8 cellular contexts compared by ENCODE assay signal in genomic region chr1:112995021-112995420, GRCh38. TPM values are rescaled to one million over a fixed set of nuclear protein-coding genes. Genes with fewer than 3 reads are reported as not detected.
A peak's percentile ranks its signal among the peaks of the same experiment; 100 is the strongest.
DNase-seq lines count a peak whose midpoint lies in the region; ATAC-seq and TF ChIP-seq lines count a peak whose summit lies in the region.
"Not testable (repeated sequence)": the region's sequence is repeated elsewhere in the genome, so short reads cannot be mapped to it uniquely, and the experiment has no call there.

No MANE protein-coding gene starts in this region.

- not testable (repeated sequence) for H4K20me1 ChIP-seq in H9 (ENCODE audit: control insufficient read depth, insufficient read depth, insufficient read length)

- not testable (repeated sequence) for H4K5ac ChIP-seq in H9 (ENCODE audit: insufficient read length, low read depth, low read length)

- not testable (repeated sequence) for H3K4ac ChIP-seq in H9 (ENCODE audit: low read depth, low read length)

- TF ChIP-seq POLR2A in esophagus muscularis mucosa (IDR thresholded peaks at IDR 0.05; ENCODE audit: low read depth); right lobe of liver (IDR thresholded peaks at IDR 0.05); stomach (IDR thresholded peaks at IDR 0.05); uterus (IDR thresholded peaks at IDR 0.05): not testable (repeated sequence)

- not testable (repeated sequence) for H3K27ac ChIP-seq in H9 (ENCODE audit: insufficient read length, low read depth, low read length)
- H3K27ac ChIP-seq in esophagus muscularis mucosa (replicated peaks in 1 of 4) (peak overlapping the region; percentile 77 to 81 (median 79)), heart right ventricle (peak overlapping the region; percentile 36 to 93 (median 80)), right lobe of liver (peak overlapping the region in 2 of 3 donors; percentile 68 to 80), rectal smooth muscle tissue (ENCODE audit: low read depth, low read length) (peak overlapping the region; percentile 87), stomach (peak overlapping the region in 3 of 5 donors; percentile 33 to 79 (median 77)), uterus (peak overlapping the region; percentile 57 to 86)

- not testable (repeated sequence) for H3K18ac ChIP-seq in H9 (ENCODE audit: insufficient read length, low read depth, low read length)

- not testable (repeated sequence) for H2BK120ac ChIP-seq in H9 (ENCODE audit: low read depth, low read length, poor library complexity, severe bottlenecking)

- H2BK5ac ChIP-seq in H9 (ENCODE audit: insufficient read length, low read length), result not testable (repeated sequence)

- H3K4me3 ChIP-seq in esophagus muscularis mucosa; heart right ventricle; right lobe of liver; rectal smooth muscle tissue (ENCODE audit: low read length); stomach; uterus: not testable (repeated sequence)

- H3K56ac ChIP-seq in H9 (ENCODE audit: insufficient read length, low read depth, low read length), result not testable (repeated sequence)

- not testable (repeated sequence) for H3K4me2 ChIP-seq in H9 (ENCODE audit: insufficient read depth, insufficient read length, low read length)

- peak overlapping the region in 2 of 3 experiments; percentile 15 to 48; a peak in 2 of 7 replicates for H3K27ac Mint-ChIP-seq in H9

- peaks cover 16 to 19% of the 10 kb centered on the region in 2 experiments for H3K4me1 Mint-ChIP-seq in H9

- not testable (repeated sequence) for H3K36me3 ChIP-seq in esophagus muscularis mucosa; right lobe of liver; rectal smooth muscle tissue (ENCODE audit: control insufficient read depth, insufficient read depth, low read length); stomach; uterus
- H3K36me3 ChIP-seq in heart right ventricle, result peaks cover 0 to 25% (median 0%) of the 10 kb centered on the region in 9 donors

- not testable (repeated sequence) for H3K9me3 ChIP-seq in H9 (ENCODE audit: control insufficient read depth, low read depth, low read length); esophagus muscularis mucosa; heart right ventricle; right lobe of liver; stomach; uterus

- not testable (repeated sequence) for H2AFZ ChIP-seq in H9 (ENCODE audit: low read length)

- not testable (repeated sequence) for H3K23me2 ChIP-seq in H9 (ENCODE audit: insufficient read length, low read depth, low read length, poor library complexity, severe bottlenecking)

- H3K27me3 ChIP-seq in H9 (ENCODE audit: insufficient read depth, low read length); esophagus muscularis mucosa; heart right ventricle; right lobe of liver; rectal smooth muscle tissue (ENCODE audit: control insufficient read depth, insufficient read depth, low read length); stomach; uterus: not testable (repeated sequence)

- not testable (repeated sequence) for H3K4me3 Mint-ChIP-seq in H9

- H3K9ac ChIP-seq in H9 (ENCODE audit: extremely low read depth, insufficient read length, low read length); rectal smooth muscle tissue (ENCODE audit: low read length): not testable (repeated sequence)

- H2AK5ac ChIP-seq in H9 (ENCODE audit: insufficient read length, low read length), result not testable (repeated sequence)

- not testable (repeated sequence) for H3K79me1 ChIP-seq in H9 (ENCODE audit: insufficient read depth, low read depth, low read length, poor library complexity, severe bottlenecking)

- not testable (repeated sequence) for H3K4me1 ChIP-seq in H9 (ENCODE audit: insufficient read depth, low read length); uterus
- H3K4me1 ChIP-seq in esophagus muscularis mucosa (peaks cover 24 to 63% (median 54%) of the 10 kb centered on the region in 4 donors), heart right ventricle (peaks cover 8 to 74% (median 24%) of the 10 kb centered on the region in 9 donors), right lobe of liver (peaks cover 0 to 49% (median 8%) of the 10 kb centered on the region in 4 donors), rectal smooth muscle tissue (ENCODE audit: control insufficient read depth, insufficient read depth, low read length) (peaks cover 19% of the 10 kb centered on the region), stomach (peaks cover 0 to 69% (median 31%) of the 10 kb centered on the region in 4 donors)

- not testable (repeated sequence) for H3K79me2 ChIP-seq in H9 (ENCODE audit: insufficient read depth, low read length)

- H4K8ac ChIP-seq in H9 (replicated peaks; ENCODE audit: insufficient read length, low read depth, low read length), result not testable (repeated sequence)

- intact Hi-C loops in esophagus muscularis mucosa (cut with DNase I); right lobe of liver (cut with DNase I); stomach (cut with DNase I; ENCODE audit: low total_unique reads); uterus (cut with DNase I; ENCODE audit: low total_unique reads): not testable (repeated sequence)
- intact Hi-C loops in heart right ventricle (cut with DNase I), result loop anchor here in 2 of 10 donors (5.0 kb wide), 1 partner anchor 38 kb away; the partner anchor contains the start of gene SLC16A1 (in 2 of the 2)

- not testable (repeated sequence) for H3T11ph ChIP-seq in H9 (ENCODE audit: low read length)

- not testable (repeated sequence) for H2BK12ac ChIP-seq in H9 (ENCODE audit: insufficient read length, low read depth, low read length)

- H3K36me3 Mint-ChIP-seq in H9 (ENCODE audit: insufficient read depth in 1 of 3, low read depth in 3 of 3), result not testable (repeated sequence)

- H3K14ac ChIP-seq in H9 (ENCODE audit: insufficient read depth, low read length), result not testable (repeated sequence)

- DNase-seq in H9; esophagus muscularis mucosa (ENCODE audit: extremely low spot score); heart right ventricle; right lobe of liver; stomach; uterus: not testable (repeated sequence)
- peak; percentile 33 for DNase-seq in amniotic epithelial cell (ENCODE audit: low read depth)

- H2BK15ac ChIP-seq in H9 (ENCODE audit: low read depth, low read length), result not testable (repeated sequence)

- not testable (repeated sequence) for TF ChIP-seq CTCF in H9 (conservative IDR thresholded peaks at IDR 0.05); esophagus muscularis mucosa (IDR thresholded peaks at IDR 0.05); heart right ventricle (IDR thresholded peaks at IDR 0.05); right lobe of liver (IDR thresholded peaks at IDR 0.05); stomach (IDR thresholded peaks at IDR 0.05); uterus (IDR thresholded peaks at IDR 0.05)

- WGBS in H9 (ENCODE audit: extremely low coverage, insufficient read length, low lambda C conversion rate), result no CpG with 5 or more reads among the region's 9 CpGs
- WGBS in esophagus muscularis mucosa, result 96% methylated on average over 9 of the region's 9 CpGs
- WGBS in heart right ventricle, 2 donors, result 86 to 90% methylated on average over 9 of the region's 9 CpGs
- WGBS in right lobe of liver (ENCODE audit: insufficient coverage, low coverage, low lambda C conversion rate, missing lambda C conversion rate), result 59% methylated on average over 5 of the region's 9 CpGs
- WGBS in stomach, 5 donors, result 90 to 97% (median 96%) methylated on average over 9 of the region's 9 CpGs

- not testable (repeated sequence) for H3K23ac ChIP-seq in H9 (ENCODE audit: insufficient read length, low read depth, low read length)

- ATAC-seq in heart right ventricle, result not testable (repeated sequence)
- ATAC-seq in right lobe of liver, result peak in 1 of 4 donors; percentile 3

- TF ChIP-seq EP300 in esophagus muscularis mucosa (IDR thresholded peaks at IDR 0.05); stomach (IDR thresholded peaks at IDR 0.05): not testable (repeated sequence)

- H4K91ac ChIP-seq in H9 (ENCODE audit: insufficient read length, low read depth, low read length), result not testable (repeated sequence)

- H2BK20ac ChIP-seq in H9 (ENCODE audit: low read depth, low read length, poor library complexity, severe bottlenecking), result not testable (repeated sequence)

- not testable (repeated sequence) for H3K27me3 Mint-ChIP-seq in H9 (ENCODE audit: low read depth)

- H3K9me3 Mint-ChIP-seq in H9, result not testable (repeated sequence)

RNA-seq across cellular contexts. Expression of gene SLC16A1, which starts 39.0 kb away (rescaled TPM):
- total RNA-seq in H9 (2021) (379 and 381 TPM in 2 replicates), esophagus muscularis mucosa (10 to 100 TPM; 29.9 to 40.1 (median 33.7) TPM), heart right ventricle (100 to 1,000 TPM; 129 to 193 (median 152) TPM), right lobe of liver (10 to 100 TPM; 26.1 to 81.9 (median 55.2) TPM), stomach (100 to 1,000 TPM in 1 of 5 donors, 10 to 100 TPM in 4; 12.5 to 127 (median 32.6) TPM), uterus (10 to 100 TPM; 12.6 to 76.3 (median 39.5) TPM)
- polyA plus RNA-seq in heart right ventricle (10 to 100 TPM; 43.9 to 71.8 TPM), stomach (1 to 10 TPM; 4.9 to 10.0 (median 7.8) TPM)
